Comparison of ENCODE assay signal across 8 cellular contexts in genomic region chr17:80259642-80260535, GRCh38. TPM values are rescaled to one million over a fixed set of nuclear protein-coding genes. Genes with fewer than 3 reads are reported as not detected.
DNase-seq lines count a peak whose midpoint lies in the region; ATAC-seq and TF ChIP-seq lines count a peak whose summit lies in the region.

No MANE protein-coding gene starts in this region.

- no peak for TF ChIP-seq CTCF in GM06990 (IDR thresholded peaks at IDR 0.05; ENCODE audit: insufficient read depth, low read length, poor library complexity, severe bottlenecking)

- H3K4me3 ChIP-seq in GM06990 (replicated peaks; ENCODE audit: low read depth, low read length): peak overlapping the region; percentile 56

- H3K27me3 Mint-ChIP-seq in activated T-helper 17 cell treated with anti-CD3 and anti-CD28 coated beads, Interleukin-2, amount 50 U/mL, for 72 hours: no peaks in the 10 kb centered on the region
- no peaks in the 10 kb centered on the region for H3K27me3 Mint-ChIP-seq in natural killer cell treated with Interleukin-12 subunit alpha and Interleukin-12 subunit beta and Interleukin-15 and Interleukin-18, amount 100 ng/mL, for 72 hours

- H3K27ac ChIP-seq in substantia nigra (ENCODE audit: low read depth, low read length, poor library complexity, severe bottlenecking): peak overlapping the region; percentile 85

- peak overlapping the region; percentile 96 for H3K27ac Mint-ChIP-seq in activated T-helper 17 cell treated with anti-CD3 and anti-CD28 coated beads, Interleukin-2, amount 50 U/mL, for 72 hours
- H3K27ac Mint-ChIP-seq in natural killer cell treated with Interleukin-12 subunit alpha and Interleukin-12 subunit beta and Interleukin-15 and Interleukin-18, amount 100 ng/mL, for 72 hours: peak overlapping the region; percentile 100

- H3K4me1 Mint-ChIP-seq in activated T-helper 17 cell treated with anti-CD3 and anti-CD28 coated beads, Interleukin-2, amount 50 U/mL, for 72 hours: peaks cover 35% of the 10 kb centered on the region
- peaks cover 45 to 55% of the 10 kb centered on the region in 2 donors for H3K4me1 Mint-ChIP-seq in natural killer cell treated with Interleukin-12 subunit alpha and Interleukin-12 subunit beta and Interleukin-15 and Interleukin-18, amount 100 ng/mL, for 72 hours (ENCODE audit: low read depth in 2 of 2)

- ATAC-seq in HG02852 (IDR thresholded peaks at IDR 0.05; ENCODE audit: unreplicated experiment) (peak; percentile 38), HG03378 (IDR thresholded peaks at IDR 0.05; ENCODE audit: unreplicated experiment) (no peak)
- peak; percentile 43 for ATAC-seq in activated T-helper 17 cell treated with anti-CD3 and anti-CD28 coated beads, Interleukin-2, amount 50 U/mL, for 72 hours (replicated peaks)
- ATAC-seq in natural killer cell treated with Interleukin-12 subunit alpha and Interleukin-12 subunit beta and Interleukin-15 and Interleukin-18, amount 100 ng/mL, for 72 hours: peak; percentile 66 to 80

- H3K4me3 Mint-ChIP-seq in activated T-helper 17 cell treated with anti-CD3 and anti-CD28 coated beads, Interleukin-2, amount 50 U/mL, for 72 hours: peak overlapping the region; percentile 92
- peak overlapping the region; percentile 82 for H3K4me3 Mint-ChIP-seq in natural killer cell treated with Interleukin-12 subunit alpha and Interleukin-12 subunit beta and Interleukin-15 and Interleukin-18, amount 100 ng/mL, for 72 hours

- DNase-seq in GM06990 (ENCODE audit: extremely low read depth, insufficient read length): peak; percentile 80
- DNase-seq in OCI-M1 (lab: John Stamatoyannopoulos, UW): peak; percentile 64
- DNase-seq in fibroblast of peridontal ligament (ENCODE audit: extremely low read depth): peak; percentile 46
- DNase-seq in natural killer cell treated with Interleukin-12 subunit alpha and Interleukin-12 subunit beta and Interleukin-15 and Interleukin-18, amount 100 ng/mL, for 72 hours (ENCODE audit: low spot score): peak; percentile 91
- peak in 38 of 49 donors; percentile 12 to 74 (median 46) for DNase-seq in substantia nigra (lab: John Stamatoyannopoulos, UW)

- peaks cover 34% of the 10 kb centered on the region for H3K36me3 Mint-ChIP-seq in activated T-helper 17 cell treated with anti-CD3 and anti-CD28 coated beads, Interleukin-2, amount 50 U/mL, for 72 hours (ENCODE audit: low read depth)
- H3K36me3 Mint-ChIP-seq in natural killer cell treated with Interleukin-12 subunit alpha and Interleukin-12 subunit beta and Interleukin-15 and Interleukin-18, amount 100 ng/mL, for 72 hours: peaks cover 7% of the 10 kb centered on the region

- no peaks in the 10 kb centered on the region for H3K27me3 ChIP-seq in GM06990 (replicated peaks; ENCODE audit: control insufficient read depth, insufficient read depth, low read length)

- no peaks in the 10 kb centered on the region for H3K36me3 ChIP-seq in GM06990 (ENCODE audit: control insufficient read depth, insufficient read depth, low read length)

- no peaks in the 10 kb centered on the region for H3K9me3 Mint-ChIP-seq in activated T-helper 17 cell treated with anti-CD3 and anti-CD28 coated beads, Interleukin-2, amount 50 U/mL, for 72 hours
- no peaks in the 10 kb centered on the region for H3K9me3 Mint-ChIP-seq in natural killer cell treated with Interleukin-12 subunit alpha and Interleukin-12 subunit beta and Interleukin-15 and Interleukin-18, amount 100 ng/mL, for 72 hours

RNA-seq across cellular contexts. Expression of gene RNF213, which starts 0.8 kb away (rescaled TPM):
- total RNA-seq in activated T-helper 17 cell treated with anti-CD3 and anti-CD28 coated beads, Interleukin-2, amount 50 U/mL, for 72 hours: 1,000 to 10,000 TPM; 1,022 to 1,405 TPM
- 1,000 to 10,000 TPM; 1,259 to 2,425 TPM for total RNA-seq in natural killer cell treated with Interleukin-12 subunit alpha and Interleukin-12 subunit beta and Interleukin-15 and Interleukin-18, amount 100 ng/mL, for 72 hours

RNA-seq across cellular contexts. Expression of gene SLC26A11, which starts 39.7 kb away (rescaled TPM):
- total RNA-seq in activated T-helper 17 cell treated with anti-CD3 and anti-CD28 coated beads, Interleukin-2, amount 50 U/mL, for 72 hours: 10 to 100 TPM; 23.5 to 37.3 TPM
- 10 to 100 TPM in 1 of 2 donors, 1 to 10 TPM in 1; 5.5 to 19.3 TPM for total RNA-seq in natural killer cell treated with Interleukin-12 subunit alpha and Interleukin-12 subunit beta and Interleukin-15 and Interleukin-18, amount 100 ng/mL, for 72 hours

RNA-seq across cellular contexts. Expression of gene SGSH, which starts 39.8 kb away (rescaled TPM):
- 10 to 100 TPM; 45.7 to 63.6 TPM for total RNA-seq in activated T-helper 17 cell treated with anti-CD3 and anti-CD28 coated beads, Interleukin-2, amount 50 U/mL, for 72 hours
- total RNA-seq in natural killer cell treated with Interleukin-12 subunit alpha and Interleukin-12 subunit beta and Interleukin-15 and Interleukin-18, amount 100 ng/mL, for 72 hours: 10 to 100 TPM in 1 of 2 donors, 1 to 10 TPM in 1; 9.9 to 32.4 TPM
